ENCODE assay signal across 29 cellular contexts in the genomic region with DNA sequence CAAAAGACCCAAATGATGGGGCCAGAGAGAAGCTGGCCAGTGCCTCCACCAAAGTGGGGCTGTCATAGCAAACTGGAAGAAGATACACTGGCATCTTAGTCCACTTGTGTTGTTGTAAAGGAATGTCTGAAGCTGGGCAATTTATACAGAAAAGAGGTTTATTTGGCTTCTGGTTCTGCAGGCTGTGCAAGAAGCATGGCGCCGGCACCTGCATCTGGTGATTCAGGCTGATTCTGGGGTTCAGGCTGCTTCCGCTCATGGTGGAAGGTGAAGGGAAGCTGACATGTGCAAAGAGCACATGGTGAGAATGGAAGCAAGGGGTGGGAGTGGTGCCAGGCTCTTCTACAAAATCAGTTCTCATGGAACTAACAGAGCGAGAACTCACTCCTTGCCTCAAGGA.
"Had no signal": no experiment of that assay in that cellular context is flagged by ENCODE, and none has a peak within 500 bp of the region (broad histone marks: within the 10 kb centered on the region; RNA-seq: fewer than 3 reads in every experiment).

No MANE protein-coding gene starts in this region.

- H3K9me3 ChIP-seq: adrenal gland, body of pancreas, colonic mucosa, gastrocnemius medialis, heart right ventricle had no signal

- H3K36me3 Mint-ChIP-seq: activated CD4-positive, alpha-beta memory T cell treated with anti-CD3 and anti-CD28 coated beads for 36 hours; activated naive CD4-positive, alpha-beta T cell treated with anti-CD3 and anti-CD28 coated beads, Interleukin-2, amount 50 U/mL, for 24 hours; activated naive CD8-positive, alpha-beta T cell treated with anti-CD3 and anti-CD28 coated beads for 36 hours had no signal

- H3K4me1 Mint-ChIP-seq: activated CD4-positive, alpha-beta T cell treated with anti-CD3 and anti-CD28 coated beads for 36 hours; activated CD4-positive, alpha-beta T cell treated with anti-CD3 and anti-CD28 coated beads, Interleukin-2, amount 10 ng/mL, durations not matched to agents 24 days and 14 days; activated naive CD4-positive, alpha-beta T cell treated with anti-CD3 and anti-CD28 coated beads, Interleukin-2, amount 50 U/mL, for 24 hours; activated naive CD8-positive, alpha-beta T cell treated with anti-CD3 and anti-CD28 coated beads for 36 hours; activated naive CD8-positive, alpha-beta T cell treated with anti-CD3 and anti-CD28 coated beads, Interleukin-2, amount 50 U/mL, for 24 hours had no signal

- H3K27ac ChIP-seq: adrenal gland, body of pancreas, cardiac muscle cell, colonic mucosa, dorsolateral prefrontal cortex, foreskin keratinocyte, gastrocnemius medialis, heart right ventricle had no signal

- H3K4me3 ChIP-seq: adrenal gland, body of pancreas, cardiac muscle cell, colonic mucosa, dorsolateral prefrontal cortex, gastrocnemius medialis, heart right ventricle had no signal

- H3K4me3 Mint-ChIP-seq: activated CD4-positive, alpha-beta memory T cell treated with anti-CD3 and anti-CD28 coated beads for 36 hours; activated CD4-positive, alpha-beta T cell treated with anti-CD3 and anti-CD28 coated beads for 36 hours; activated CD4-positive, alpha-beta T cell treated with anti-CD3 and anti-CD28 coated beads, Interleukin-2, amount 10 ng/mL, durations not matched to agents 24 days and 14 days; activated naive CD4-positive, alpha-beta T cell treated with anti-CD3 and anti-CD28 coated beads for 36 hours; activated naive CD4-positive, alpha-beta T cell treated with anti-CD3 and anti-CD28 coated beads, Interleukin-2, amount 50 U/mL, for 24 hours; activated naive CD8-positive, alpha-beta T cell treated with anti-CD3 and anti-CD28 coated beads for 36 hours; activated naive CD8-positive, alpha-beta T cell treated with anti-CD3 and anti-CD28 coated beads, Interleukin-2, amount 50 U/mL, for 24 hours; activated T-cell treated with anti-CD3 and anti-CD28 coated beads, Interleukin-2, amount 50 U/mL, for 72 hours; dendritic cell treated with granulocyte-macrophage colony-stimulating factor and Interleukin-4, amounts not matched to agents 40 ng/mL and 50 ng/mL, for 4 days; endodermal cell had no signal

- DNase-seq: activated CD4-positive, alpha-beta memory T cell treated with anti-CD3 and anti-CD28 coated beads for 36 hours; activated CD4-positive, alpha-beta T cell treated with anti-CD3 and anti-CD28 coated beads for 36 hours; activated CD4-positive, CD25-positive, alpha-beta regulatory T cell; activated CD4-positive, CD25-positive, alpha-beta regulatory T cell treated with anti-CD3 and anti-CD28 coated beads, Interleukin-2, amount 50 U/mL, for 72 hours; activated effector memory CD4-positive, alpha-beta T cell treated with Interleukin-2 at 50 U/mL for 16 hours; activated naive CD4-positive, alpha-beta T cell treated with anti-CD3 and anti-CD28 coated beads for 36 hours; activated naive CD8-positive, alpha-beta T cell treated with anti-CD3 and anti-CD28 coated beads for 36 hours; activated naive CD8-positive, alpha-beta T cell treated with anti-CD3 and anti-CD28 coated beads, Interleukin-2, amount 50 U/mL, for 24 hours; activated T-cell treated with anti-CD3 and anti-CD28 coated beads, Interleukin-2, amount 50 U/mL, for 1 hour; activated T-cell treated with anti-CD3 and anti-CD28 coated beads, Interleukin-2, amount 50 U/mL, for 72 hours; amygdala; aorta; body of pancreas; central memory CD4-positive, alpha-beta T cell; cerebellar nuclear complex; colonic mucosa; effector memory CD4-positive, alpha-beta T cell; endodermal cell; foreskin keratinocyte; gastrocnemius medialis; heart right ventricle; T-helper 2 cell had no signal

- H3K27me3 ChIP-seq: adrenal gland, body of pancreas, cardiac muscle cell, colonic mucosa had no signal

- H3K27ac Mint-ChIP-seq: activated CD4-positive, alpha-beta memory T cell treated with anti-CD3 and anti-CD28 coated beads for 36 hours; activated CD4-positive, alpha-beta T cell treated with anti-CD3 and anti-CD28 coated beads for 36 hours; activated CD4-positive, alpha-beta T cell treated with anti-CD3 and anti-CD28 coated beads, Interleukin-2, amount 10 ng/mL, durations not matched to agents 24 days and 14 days; activated naive CD4-positive, alpha-beta T cell treated with anti-CD3 and anti-CD28 coated beads for 36 hours; activated naive CD4-positive, alpha-beta T cell treated with anti-CD3 and anti-CD28 coated beads, Interleukin-2, amount 50 U/mL, for 24 hours; activated naive CD8-positive, alpha-beta T cell treated with anti-CD3 and anti-CD28 coated beads for 36 hours; activated naive CD8-positive, alpha-beta T cell treated with anti-CD3 and anti-CD28 coated beads, Interleukin-2, amount 50 U/mL, for 24 hours; activated T-cell treated with anti-CD3 and anti-CD28 coated beads, Interleukin-2, amount 50 U/mL, for 72 hours; dendritic cell treated with granulocyte-macrophage colony-stimulating factor and Interleukin-4, amounts not matched to agents 40 ng/mL and 50 ng/mL, for 4 days; endodermal cell had no signal

- ATAC-seq: activated CD4-positive, alpha-beta T cell treated with anti-CD3 and anti-CD28 coated beads for 36 hours; activated naive CD8-positive, alpha-beta T cell treated with anti-CD3 and anti-CD28 coated beads, Interleukin-2, amount 50 U/mL, for 24 hours; activated T-cell treated with anti-CD3 and anti-CD28 coated beads, Interleukin-2, amount 50 U/mL, for 72 hours; body of pancreas; esophagus mucosa; foreskin keratinocyte; gastrocnemius medialis; heart right ventricle had no signal

- H3K4me1 ChIP-seq: adrenal gland, body of pancreas, colonic mucosa, foreskin keratinocyte, gastrocnemius medialis, heart right ventricle had no signal

- H3K36me3 ChIP-seq: adrenal gland, cardiac muscle cell, colonic mucosa, gastrocnemius medialis, heart right ventricle had no signal

- H3K9me3 Mint-ChIP-seq: activated CD4-positive, alpha-beta memory T cell treated with anti-CD3 and anti-CD28 coated beads for 36 hours; activated CD4-positive, alpha-beta T cell treated with anti-CD3 and anti-CD28 coated beads, Interleukin-2, amount 10 ng/mL, durations not matched to agents 24 days and 14 days; activated naive CD4-positive, alpha-beta T cell treated with anti-CD3 and anti-CD28 coated beads for 36 hours; activated naive CD4-positive, alpha-beta T cell treated with anti-CD3 and anti-CD28 coated beads, Interleukin-2, amount 50 U/mL, for 24 hours; activated naive CD8-positive, alpha-beta T cell treated with anti-CD3 and anti-CD28 coated beads for 36 hours; activated naive CD8-positive, alpha-beta T cell treated with anti-CD3 and anti-CD28 coated beads, Interleukin-2, amount 50 U/mL, for 24 hours; activated T-cell treated with anti-CD3 and anti-CD28 coated beads, Interleukin-2, amount 50 U/mL, for 72 hours; dendritic cell treated with granulocyte-macrophage colony-stimulating factor and Interleukin-4, amounts not matched to agents 40 ng/mL and 50 ng/mL, for 4 days; endodermal cell had no signal
